In genomic region chr13:23570099-23570926, GRCh38 we compare ENCODE assay signal across 1 cellular context.
TF ChIP-seq lines count a peak whose summit lies in the region.

Gene TNFRSF19 (plus strand): TSS chr13:23570412. CDS start chr13:23590184, 19,772 bp downstream.

TF ChIP-seq in SK-N-SH, 30 proteins besides CTCF, POLR2A, EP300 and RAD21 (continued from another document):
- TF ChIP-seq ELF1 (IDR thresholded peaks at IDR 0.05) (no peak), TEAD4 (IDR thresholded peaks at IDR 0.05; ENCODE audit: borderline replicate concordance, insufficient read depth) (0 out of 2 replicates have a peak, but pooled peaks have one; percentile 53), RXRA (IDR thresholded peaks at IDR 0.05; ENCODE audit: borderline replicate concordance, low read depth) (no peak; the same call in 1 of the 2 replicates), YY1 (IDR thresholded peaks at IDR 0.05; ENCODE audit: low read depth) (no peak), TAF1 (IDR thresholded peaks at IDR 0.05; ENCODE audit: borderline replicate concordance, low read depth, low read length) (no peak), TCF12 (IDR thresholded peaks at IDR 0.05) (peak; percentile 77), FOXJ3 (CRISPR knock-in tag; IDR thresholded peaks at IDR 0.05) (peak; percentile 92), GABPA (IDR thresholded peaks at IDR 0.05; ENCODE audit: low read depth) (no peak), NRF1 (IDR thresholded peaks at IDR 0.05; ENCODE audit: low read depth, low read length) (no peak)
- TF ChIP-seq, protein P1, sequence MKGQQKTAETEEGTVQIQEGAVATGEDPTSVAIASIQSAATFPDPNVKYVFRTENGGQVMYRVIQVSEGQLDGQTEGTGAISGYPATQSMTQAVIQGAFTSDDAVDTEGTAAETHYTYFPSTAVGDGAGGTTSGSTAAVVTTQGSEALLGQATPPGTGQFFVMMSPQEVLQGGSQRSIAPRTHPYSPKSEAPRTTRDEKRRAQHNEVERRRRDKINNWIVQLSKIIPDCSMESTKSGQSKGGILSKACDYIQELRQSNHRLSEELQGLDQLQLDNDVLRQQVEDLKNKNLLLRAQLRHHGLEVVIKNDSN (IDR thresholded peaks at IDR 0.05; ENCODE audit: borderline replicate concordance, low read depth) = no peak
- TF ChIP-seq, protein P2, sequence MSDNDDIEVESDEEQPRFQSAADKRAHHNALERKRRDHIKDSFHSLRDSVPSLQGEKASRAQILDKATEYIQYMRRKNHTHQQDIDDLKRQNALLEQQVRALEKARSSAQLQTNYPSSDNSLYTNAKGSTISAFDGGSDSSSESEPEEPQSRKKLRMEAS (IDR thresholded peaks at IDR 0.05; ENCODE audit: low read depth) = peak; percentile 58
TF ChIP-seq in SK-N-SH: peak in this region for 13.
